ENCODE assay signal across 1 cellular context in genomic region chr3:31947671-31948091, GRCh38.
TF ChIP-seq lines count a peak whose summit lies in the region.

No MANE protein-coding gene starts in this region.

TF ChIP-seq in A549, 52 proteins besides CTCF, POLR2A, EP300 and RAD21 (continued from another document):
- TF ChIP-seq ELK1 (IDR thresholded peaks at IDR 0.05; ENCODE audit: low read depth, low read length), result no peak
- TF ChIP-seq FOXS1 (CRISPR knock-in tag; IDR thresholded peaks at IDR 0.05), result no peak
